17 cellular contexts compared by ENCODE assay signal in genomic region chr1:243819438-243819839, GRCh38.
"Had no signal": no experiment of that assay in that cellular context is flagged by ENCODE, and none has a peak within 500 bp of the region (broad histone marks: within the 10 kb centered on the region; RNA-seq: fewer than 3 reads in every experiment).

No MANE protein-coding gene starts in this region.

- ATAC-seq: activated T-cell treated with anti-CD3 and anti-CD28 coated beads, Interleukin-2, amount 50 U/mL, for 72 hours; left colon; naive thymus-derived CD4-positive, alpha-beta T cell; sciatic nerve; stimulated activated naive CD8-positive, alpha-beta T cell treated with anti-CD3 and anti-CD28 coated beads, Interleukin-15, Interleukin-2, amounts not matched to agents 100 U/mL and 50 U/mL, for 24 hours had no signal

- DNase-seq: activated CD4-positive, alpha-beta memory T cell treated with anti-CD3 and anti-CD28 coated beads, Interleukin-2, amount 10 ng/mL, durations not matched to agents 7 days and 5 days; activated T-cell treated with anti-CD3 and anti-CD28 coated beads, Interleukin-2, amount 50 U/mL, for 72 hours; effector memory CD4-positive, alpha-beta T cell; hippocampal formation; immature natural killer cell; left colon; naive thymus-derived CD4-positive, alpha-beta T cell; psoas muscle; stimulated activated CD4-positive, alpha-beta T cell treated with anti-CD3 and anti-CD28 coated beads, Interleukin-12 subunit alpha, Interleukin-12 subunit beta, amount 100 ng/mL, for 4 hours; stimulated activated CD4-positive, alpha-beta T cell treated with anti-CD3 and anti-CD28 coated beads, Interleukin-2, amount 100 ng/mL, for 48 hours; stimulated activated naive CD8-positive, alpha-beta T cell treated with anti-CD3 and anti-CD28 coated beads, Interleukin-15, Interleukin-2, amounts not matched to agents 100 U/mL and 50 U/mL, for 24 hours; SW 1271 had no signal

- H3K27ac ChIP-seq: ascending aorta, epithelial cell of prostate, psoas muscle had no signal

- H3K4me1 ChIP-seq: ascending aorta, psoas muscle had no signal

- H3K27me3 ChIP-seq: ascending aorta had no signal

- H3K4me3 ChIP-seq: ascending aorta, lung, psoas muscle had no signal

- FAIRE-seq: colon had no signal
